1 cellular context compared by ENCODE assay signal in the genomic region with DNA sequence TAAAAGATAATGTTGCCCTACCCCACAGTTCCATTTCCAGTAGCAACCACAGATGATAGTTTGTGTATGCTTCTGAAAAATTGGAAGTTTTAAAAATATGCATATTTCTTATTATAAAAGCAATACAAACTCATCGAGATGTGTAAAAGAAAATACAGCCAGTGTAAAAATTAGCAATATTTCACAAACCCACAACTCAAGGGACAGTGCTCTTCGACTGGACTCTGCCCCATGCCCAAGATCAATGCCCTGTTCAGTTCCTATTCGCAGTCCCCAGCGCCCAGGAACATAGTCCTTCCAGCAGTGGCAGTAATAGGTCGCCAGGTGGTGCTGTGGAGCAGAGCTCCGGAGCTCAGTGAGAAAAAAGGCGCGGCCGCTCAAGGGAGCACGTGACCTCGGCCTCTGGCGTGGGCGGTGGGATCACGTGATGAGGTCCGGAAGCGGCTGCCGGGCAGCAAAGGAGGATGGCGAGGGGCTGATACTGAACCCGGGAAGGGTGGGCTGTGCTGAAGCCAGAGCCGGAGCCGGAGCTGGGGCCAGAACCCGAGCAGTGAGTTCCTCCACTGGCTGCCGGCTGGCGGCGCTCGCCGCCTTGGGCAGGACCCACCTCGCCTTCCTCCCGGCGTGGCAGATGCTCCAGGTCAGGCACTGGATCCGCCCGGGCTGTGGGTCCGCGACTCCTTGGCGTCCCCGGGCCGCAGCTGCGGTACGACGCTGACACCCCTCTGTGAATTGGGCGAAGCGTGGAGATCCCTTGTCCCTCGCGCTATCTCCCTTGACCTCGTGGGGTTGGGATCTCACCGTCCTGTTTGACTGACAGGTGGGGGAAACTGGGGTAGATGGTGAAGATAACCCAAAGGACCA.
A peak's percentile ranks its signal among the peaks of the same experiment; 100 is the strongest.
TF ChIP-seq lines count a peak whose summit lies in the region.

A gene (plus strand): TSS at position 430 of the 864 bp plus-strand sequence. CDS start 11,190 bp downstream, outside the sequence.

TF ChIP-seq in K562, 482 proteins besides CTCF, POLR2A, EP300 and RAD21 (continued from another document and continues in another):
- peak; percentile 68; the same call in 1 of the 2 replicates for TF ChIP-seq LEF1 (IDR thresholded peaks at IDR 0.05)
- TF ChIP-seq, protein P1, sequence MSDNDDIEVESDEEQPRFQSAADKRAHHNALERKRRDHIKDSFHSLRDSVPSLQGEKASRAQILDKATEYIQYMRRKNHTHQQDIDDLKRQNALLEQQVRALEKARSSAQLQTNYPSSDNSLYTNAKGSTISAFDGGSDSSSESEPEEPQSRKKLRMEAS (CRISPR knock-in tag; IDR thresholded peaks at IDR 0.05): peak; percentile 89
- TF ChIP-seq, protein P2, sequence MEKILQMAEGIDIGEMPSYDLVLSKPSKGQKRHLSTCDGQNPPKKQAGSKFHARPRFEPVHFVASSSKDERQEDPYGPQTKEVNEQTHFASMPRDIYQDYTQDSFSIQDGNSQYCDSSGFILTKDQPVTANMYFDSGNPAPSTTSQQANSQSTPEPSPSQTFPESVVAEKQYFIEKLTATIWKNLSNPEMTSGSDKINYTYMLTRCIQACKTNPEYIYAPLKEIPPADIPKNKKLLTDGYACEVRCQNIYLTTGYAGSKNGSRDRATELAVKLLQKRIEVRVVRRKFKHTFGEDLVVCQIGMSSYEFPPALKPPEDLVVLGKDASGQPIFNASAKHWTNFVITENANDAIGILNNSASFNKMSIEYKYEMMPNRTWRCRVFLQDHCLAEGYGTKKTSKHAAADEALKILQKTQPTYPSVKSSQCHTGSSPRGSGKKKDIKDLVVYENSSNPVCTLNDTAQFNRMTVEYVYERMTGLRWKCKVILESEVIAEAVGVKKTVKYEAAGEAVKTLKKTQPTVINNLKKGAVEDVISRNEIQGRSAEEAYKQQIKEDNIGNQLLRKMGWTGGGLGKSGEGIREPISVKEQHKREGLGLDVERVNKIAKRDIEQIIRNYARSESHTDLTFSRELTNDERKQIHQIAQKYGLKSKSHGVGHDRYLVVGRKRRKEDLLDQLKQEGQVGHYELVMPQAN (IDR thresholded peaks at IDR 0.05; ENCODE audit: borderline replicate concordance): peak; percentile 90
- TF ChIP-seq, protein P3, sequence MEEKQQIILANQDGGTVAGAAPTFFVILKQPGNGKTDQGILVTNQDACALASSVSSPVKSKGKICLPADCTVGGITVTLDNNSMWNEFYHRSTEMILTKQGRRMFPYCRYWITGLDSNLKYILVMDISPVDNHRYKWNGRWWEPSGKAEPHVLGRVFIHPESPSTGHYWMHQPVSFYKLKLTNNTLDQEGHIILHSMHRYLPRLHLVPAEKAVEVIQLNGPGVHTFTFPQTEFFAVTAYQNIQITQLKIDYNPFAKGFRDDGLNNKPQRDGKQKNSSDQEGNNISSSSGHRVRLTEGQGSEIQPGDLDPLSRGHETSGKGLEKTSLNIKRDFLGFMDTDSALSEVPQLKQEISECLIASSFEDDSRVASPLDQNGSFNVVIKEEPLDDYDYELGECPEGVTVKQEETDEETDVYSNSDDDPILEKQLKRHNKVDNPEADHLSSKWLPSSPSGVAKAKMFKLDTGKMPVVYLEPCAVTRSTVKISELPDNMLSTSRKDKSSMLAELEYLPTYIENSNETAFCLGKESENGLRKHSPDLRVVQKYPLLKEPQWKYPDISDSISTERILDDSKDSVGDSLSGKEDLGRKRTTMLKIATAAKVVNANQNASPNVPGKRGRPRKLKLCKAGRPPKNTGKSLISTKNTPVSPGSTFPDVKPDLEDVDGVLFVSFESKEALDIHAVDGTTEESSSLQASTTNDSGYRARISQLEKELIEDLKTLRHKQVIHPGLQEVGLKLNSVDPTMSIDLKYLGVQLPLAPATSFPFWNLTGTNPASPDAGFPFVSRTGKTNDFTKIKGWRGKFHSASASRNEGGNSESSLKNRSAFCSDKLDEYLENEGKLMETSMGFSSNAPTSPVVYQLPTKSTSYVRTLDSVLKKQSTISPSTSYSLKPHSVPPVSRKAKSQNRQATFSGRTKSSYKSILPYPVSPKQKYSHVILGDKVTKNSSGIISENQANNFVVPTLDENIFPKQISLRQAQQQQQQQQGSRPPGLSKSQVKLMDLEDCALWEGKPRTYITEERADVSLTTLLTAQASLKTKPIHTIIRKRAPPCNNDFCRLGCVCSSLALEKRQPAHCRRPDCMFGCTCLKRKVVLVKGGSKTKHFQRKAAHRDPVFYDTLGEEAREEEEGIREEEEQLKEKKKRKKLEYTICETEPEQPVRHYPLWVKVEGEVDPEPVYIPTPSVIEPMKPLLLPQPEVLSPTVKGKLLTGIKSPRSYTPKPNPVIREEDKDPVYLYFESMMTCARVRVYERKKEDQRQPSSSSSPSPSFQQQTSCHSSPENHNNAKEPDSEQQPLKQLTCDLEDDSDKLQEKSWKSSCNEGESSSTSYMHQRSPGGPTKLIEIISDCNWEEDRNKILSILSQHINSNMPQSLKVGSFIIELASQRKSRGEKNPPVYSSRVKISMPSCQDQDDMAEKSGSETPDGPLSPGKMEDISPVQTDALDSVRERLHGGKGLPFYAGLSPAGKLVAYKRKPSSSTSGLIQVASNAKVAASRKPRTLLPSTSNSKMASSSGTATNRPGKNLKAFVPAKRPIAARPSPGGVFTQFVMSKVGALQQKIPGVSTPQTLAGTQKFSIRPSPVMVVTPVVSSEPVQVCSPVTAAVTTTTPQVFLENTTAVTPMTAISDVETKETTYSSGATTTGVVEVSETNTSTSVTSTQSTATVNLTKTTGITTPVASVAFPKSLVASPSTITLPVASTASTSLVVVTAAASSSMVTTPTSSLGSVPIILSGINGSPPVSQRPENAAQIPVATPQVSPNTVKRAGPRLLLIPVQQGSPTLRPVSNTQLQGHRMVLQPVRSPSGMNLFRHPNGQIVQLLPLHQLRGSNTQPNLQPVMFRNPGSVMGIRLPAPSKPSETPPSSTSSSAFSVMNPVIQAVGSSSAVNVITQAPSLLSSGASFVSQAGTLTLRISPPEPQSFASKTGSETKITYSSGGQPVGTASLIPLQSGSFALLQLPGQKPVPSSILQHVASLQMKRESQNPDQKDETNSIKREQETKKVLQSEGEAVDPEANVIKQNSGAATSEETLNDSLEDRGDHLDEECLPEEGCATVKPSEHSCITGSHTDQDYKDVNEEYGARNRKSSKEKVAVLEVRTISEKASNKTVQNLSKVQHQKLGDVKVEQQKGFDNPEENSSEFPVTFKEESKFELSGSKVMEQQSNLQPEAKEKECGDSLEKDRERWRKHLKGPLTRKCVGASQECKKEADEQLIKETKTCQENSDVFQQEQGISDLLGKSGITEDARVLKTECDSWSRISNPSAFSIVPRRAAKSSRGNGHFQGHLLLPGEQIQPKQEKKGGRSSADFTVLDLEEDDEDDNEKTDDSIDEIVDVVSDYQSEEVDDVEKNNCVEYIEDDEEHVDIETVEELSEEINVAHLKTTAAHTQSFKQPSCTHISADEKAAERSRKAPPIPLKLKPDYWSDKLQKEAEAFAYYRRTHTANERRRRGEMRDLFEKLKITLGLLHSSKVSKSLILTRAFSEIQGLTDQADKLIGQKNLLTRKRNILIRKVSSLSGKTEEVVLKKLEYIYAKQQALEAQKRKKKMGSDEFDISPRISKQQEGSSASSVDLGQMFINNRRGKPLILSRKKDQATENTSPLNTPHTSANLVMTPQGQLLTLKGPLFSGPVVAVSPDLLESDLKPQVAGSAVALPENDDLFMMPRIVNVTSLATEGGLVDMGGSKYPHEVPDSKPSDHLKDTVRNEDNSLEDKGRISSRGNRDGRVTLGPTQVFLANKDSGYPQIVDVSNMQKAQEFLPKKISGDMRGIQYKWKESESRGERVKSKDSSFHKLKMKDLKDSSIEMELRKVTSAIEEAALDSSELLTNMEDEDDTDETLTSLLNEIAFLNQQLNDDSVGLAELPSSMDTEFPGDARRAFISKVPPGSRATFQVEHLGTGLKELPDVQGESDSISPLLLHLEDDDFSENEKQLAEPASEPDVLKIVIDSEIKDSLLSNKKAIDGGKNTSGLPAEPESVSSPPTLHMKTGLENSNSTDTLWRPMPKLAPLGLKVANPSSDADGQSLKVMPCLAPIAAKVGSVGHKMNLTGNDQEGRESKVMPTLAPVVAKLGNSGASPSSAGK (IDR thresholded peaks at IDR 0.05): peak; percentile 92
- TF ChIP-seq HNRNPH1 (optimal IDR thresholded peaks at IDR 0.05; ENCODE audit: low read depth, low read length): no peak
- peak; percentile 45 for TF ChIP-seq KDM5B (IDR thresholded peaks at IDR 0.05; ENCODE audit: insufficient replicate concordance, low read depth, low read length)
- TF ChIP-seq DMBX1 (CRISPR knock-in tag; IDR thresholded peaks at IDR 0.05; ENCODE audit: borderline replicate concordance): peak; percentile 31; the same call in 1 of the 2 replicates
- 0 out of 4 replicates have a peak, but pooled peaks of 1 of the 2 experiments have one; percentile 16 for TF ChIP-seq NRF1 (conservative IDR thresholded peaks at IDR 0.05 in 1 of 2, IDR thresholded peaks at IDR 0.05 in 1 of 2)
- no peak for TF ChIP-seq COPS2 (conservative IDR thresholded peaks at IDR 0.05)
- no peak for TF ChIP-seq KDM1A (IDR thresholded peaks at IDR 0.05)
- TF ChIP-seq RB1 (IDR thresholded peaks at IDR 0.05; ENCODE audit: low read depth): peak; percentile 99
- TF ChIP-seq ZNF551 (CRISPR knock-in tag; IDR thresholded peaks at IDR 0.05): no peak
- TF ChIP-seq GATAD2B (IDR thresholded peaks at IDR 0.05; ENCODE audit: borderline replicate concordance): peak; percentile 26; the same call in 1 of the 2 replicates
- no peak for TF ChIP-seq TEAD4 (IDR thresholded peaks at IDR 0.05; ENCODE audit: low read length)
- TF ChIP-seq TEAD4 (CRISPR knock-in tag; IDR thresholded peaks at IDR 0.05; ENCODE audit: borderline replicate concordance): 0 out of 2 replicates have a peak, but pooled peaks have one; percentile 31
- TF ChIP-seq, protein P4, sequence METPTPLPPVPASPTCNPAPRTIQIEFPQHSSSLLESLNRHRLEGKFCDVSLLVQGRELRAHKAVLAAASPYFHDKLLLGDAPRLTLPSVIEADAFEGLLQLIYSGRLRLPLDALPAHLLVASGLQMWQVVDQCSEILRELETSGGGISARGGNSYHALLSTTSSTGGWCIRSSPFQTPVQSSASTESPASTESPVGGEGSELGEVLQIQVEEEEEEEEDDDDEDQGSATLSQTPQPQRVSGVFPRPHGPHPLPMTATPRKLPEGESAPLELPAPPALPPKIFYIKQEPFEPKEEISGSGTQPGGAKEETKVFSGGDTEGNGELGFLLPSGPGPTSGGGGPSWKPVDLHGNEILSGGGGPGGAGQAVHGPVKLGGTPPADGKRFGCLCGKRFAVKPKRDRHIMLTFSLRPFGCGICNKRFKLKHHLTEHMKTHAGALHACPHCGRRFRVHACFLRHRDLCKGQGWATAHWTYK (CRISPR knock-in tag; IDR thresholded peaks at IDR 0.05): 0 out of 2 replicates have a peak, but pooled peaks have one; percentile 41
- TF ChIP-seq EHMT2 (IDR thresholded peaks at IDR 0.05): no peak
- TF ChIP-seq, protein P5, sequence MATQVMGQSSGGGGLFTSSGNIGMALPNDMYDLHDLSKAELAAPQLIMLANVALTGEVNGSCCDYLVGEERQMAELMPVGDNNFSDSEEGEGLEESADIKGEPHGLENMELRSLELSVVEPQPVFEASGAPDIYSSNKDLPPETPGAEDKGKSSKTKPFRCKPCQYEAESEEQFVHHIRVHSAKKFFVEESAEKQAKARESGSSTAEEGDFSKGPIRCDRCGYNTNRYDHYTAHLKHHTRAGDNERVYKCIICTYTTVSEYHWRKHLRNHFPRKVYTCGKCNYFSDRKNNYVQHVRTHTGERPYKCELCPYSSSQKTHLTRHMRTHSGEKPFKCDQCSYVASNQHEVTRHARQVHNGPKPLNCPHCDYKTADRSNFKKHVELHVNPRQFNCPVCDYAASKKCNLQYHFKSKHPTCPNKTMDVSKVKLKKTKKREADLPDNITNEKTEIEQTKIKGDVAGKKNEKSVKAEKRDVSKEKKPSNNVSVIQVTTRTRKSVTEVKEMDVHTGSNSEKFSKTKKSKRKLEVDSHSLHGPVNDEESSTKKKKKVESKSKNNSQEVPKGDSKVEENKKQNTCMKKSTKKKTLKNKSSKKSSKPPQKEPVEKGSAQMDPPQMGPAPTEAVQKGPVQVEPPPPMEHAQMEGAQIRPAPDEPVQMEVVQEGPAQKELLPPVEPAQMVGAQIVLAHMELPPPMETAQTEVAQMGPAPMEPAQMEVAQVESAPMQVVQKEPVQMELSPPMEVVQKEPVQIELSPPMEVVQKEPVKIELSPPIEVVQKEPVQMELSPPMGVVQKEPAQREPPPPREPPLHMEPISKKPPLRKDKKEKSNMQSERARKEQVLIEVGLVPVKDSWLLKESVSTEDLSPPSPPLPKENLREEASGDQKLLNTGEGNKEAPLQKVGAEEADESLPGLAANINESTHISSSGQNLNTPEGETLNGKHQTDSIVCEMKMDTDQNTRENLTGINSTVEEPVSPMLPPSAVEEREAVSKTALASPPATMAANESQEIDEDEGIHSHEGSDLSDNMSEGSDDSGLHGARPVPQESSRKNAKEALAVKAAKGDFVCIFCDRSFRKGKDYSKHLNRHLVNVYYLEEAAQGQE (CRISPR knock-in tag; IDR thresholded peaks at IDR 0.05; ENCODE audit: low read depth): no peak
- TF ChIP-seq TCF3 (CRISPR knock-in tag; IDR thresholded peaks at IDR 0.05): peak; percentile 26; the same call in 1 of the 2 replicates
- TF ChIP-seq, protein P6, sequence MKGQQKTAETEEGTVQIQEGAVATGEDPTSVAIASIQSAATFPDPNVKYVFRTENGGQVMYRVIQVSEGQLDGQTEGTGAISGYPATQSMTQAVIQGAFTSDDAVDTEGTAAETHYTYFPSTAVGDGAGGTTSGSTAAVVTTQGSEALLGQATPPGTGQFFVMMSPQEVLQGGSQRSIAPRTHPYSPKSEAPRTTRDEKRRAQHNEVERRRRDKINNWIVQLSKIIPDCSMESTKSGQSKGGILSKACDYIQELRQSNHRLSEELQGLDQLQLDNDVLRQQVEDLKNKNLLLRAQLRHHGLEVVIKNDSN (CRISPR knock-in tag; IDR thresholded peaks at IDR 0.05): peak; percentile 99
- TF ChIP-seq CBFA2T3 (IDR thresholded peaks at IDR 0.05): no peak; the same call in 1 of the 2 replicates
- TF ChIP-seq, protein P7, sequence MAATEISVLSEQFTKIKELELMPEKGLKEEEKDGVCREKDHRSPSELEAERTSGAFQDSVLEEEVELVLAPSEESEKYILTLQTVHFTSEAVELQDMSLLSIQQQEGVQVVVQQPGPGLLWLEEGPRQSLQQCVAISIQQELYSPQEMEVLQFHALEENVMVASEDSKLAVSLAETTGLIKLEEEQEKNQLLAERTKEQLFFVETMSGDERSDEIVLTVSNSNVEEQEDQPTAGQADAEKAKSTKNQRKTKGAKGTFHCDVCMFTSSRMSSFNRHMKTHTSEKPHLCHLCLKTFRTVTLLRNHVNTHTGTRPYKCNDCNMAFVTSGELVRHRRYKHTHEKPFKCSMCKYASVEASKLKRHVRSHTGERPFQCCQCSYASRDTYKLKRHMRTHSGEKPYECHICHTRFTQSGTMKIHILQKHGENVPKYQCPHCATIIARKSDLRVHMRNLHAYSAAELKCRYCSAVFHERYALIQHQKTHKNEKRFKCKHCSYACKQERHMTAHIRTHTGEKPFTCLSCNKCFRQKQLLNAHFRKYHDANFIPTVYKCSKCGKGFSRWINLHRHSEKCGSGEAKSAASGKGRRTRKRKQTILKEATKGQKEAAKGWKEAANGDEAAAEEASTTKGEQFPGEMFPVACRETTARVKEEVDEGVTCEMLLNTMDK (IDR thresholded peaks at IDR 0.05; ENCODE audit: borderline replicate concordance, insufficient read depth, low read depth, low read length, poor library complexity, severe bottlenecking): no peak
- TF ChIP-seq NFIX (CRISPR knock-in tag; IDR thresholded peaks at IDR 0.05; ENCODE audit: low read depth): no peak; the same call in 1 of the 2 replicates
- TF ChIP-seq ESRRA (IDR thresholded peaks at IDR 0.05; ENCODE audit: borderline replicate concordance, low read depth): 0 out of 2 replicates have a peak, but pooled peaks have one; percentile 52
- no peak for TF ChIP-seq NR2F6 (CRISPR knock-in tag; IDR thresholded peaks at IDR 0.05)
- 0 out of 2 replicates have a peak, but pooled peaks have one; percentile 42 for TF ChIP-seq KLF16 (IDR thresholded peaks at IDR 0.05)
- TF ChIP-seq CXXC5 (CRISPR knock-in tag; IDR thresholded peaks at IDR 0.05): peak; percentile 92
- TF ChIP-seq SNIP1 (IDR thresholded peaks at IDR 0.05; ENCODE audit: low read depth): no peak
- TF ChIP-seq ZNF197 (CRISPR knock-in tag; IDR thresholded peaks at IDR 0.05; ENCODE audit: low read depth): no peak
- TF ChIP-seq BHLHE40 (IDR thresholded peaks at IDR 0.05; ENCODE audit: low read length): peak; percentile 98
- TF ChIP-seq POLR2AphosphoS5 (IDR thresholded peaks at IDR 0.05; ENCODE audit: control insufficient read depth, insufficient read depth, low read depth, low read length): peak; percentile 21; the same call in 1 of the 2 replicates
